Comparison of ENCODE assay signal across 8 cellular contexts in the genomic region with DNA sequence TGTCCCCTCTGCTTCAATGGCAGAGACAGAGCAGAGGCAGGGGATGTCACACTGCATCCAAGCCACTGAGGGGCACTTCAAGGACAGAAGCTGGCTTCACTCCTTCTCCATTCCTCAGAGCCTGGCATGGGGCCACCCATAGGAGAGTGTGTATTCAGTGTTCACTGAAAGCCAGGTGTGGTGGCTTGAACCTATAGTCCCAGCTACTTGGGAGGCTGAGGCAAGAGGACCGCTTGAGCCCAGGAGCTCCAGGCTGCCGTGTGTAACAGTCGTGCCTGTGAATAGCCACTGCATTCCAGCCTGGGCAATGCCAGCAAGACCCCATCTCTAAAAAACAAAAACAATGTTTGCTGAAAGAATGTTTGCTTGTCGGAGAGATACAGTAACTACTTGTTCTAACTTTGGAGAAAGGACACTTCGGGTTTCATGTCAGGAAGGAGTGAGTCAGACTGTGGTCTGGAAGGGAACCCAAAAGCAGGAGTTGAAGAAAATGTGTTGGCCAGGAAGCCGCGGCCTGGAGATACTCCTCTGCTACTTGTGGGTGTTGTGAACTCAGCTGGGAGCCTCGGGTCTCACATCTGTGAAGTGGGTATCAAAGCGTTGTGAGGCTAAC. TPM values are rescaled to one million over a fixed set of nuclear protein-coding genes. Genes with fewer than 3 reads are reported as not detected.
DNase-seq lines count a peak whose midpoint lies in the region; ATAC-seq and TF ChIP-seq lines count a peak whose summit lies in the region.

No MANE protein-coding gene starts in this region.

- H3K9me3 Mint-ChIP-seq in activated naive CD8-positive, alpha-beta T cell treated with anti-CD3 and anti-CD28 coated beads, Interleukin-2, amount 10 ng/mL, durations not matched to agents 7 days and 5 days = no peaks in the 10 kb centered on the region
- no peaks in the 10 kb centered on the region for H3K9me3 Mint-ChIP-seq in progenitor cell of endocrine pancreas (ENCODE audit: low read depth)

- DNase-seq in EL = peak; percentile 92
- DNase-seq in activated naive CD8-positive, alpha-beta T cell treated with anti-CD3 and anti-CD28 coated beads, Interleukin-2, amount 10 ng/mL, durations not matched to agents 7 days and 5 days = no peak
- DNase-seq in islet precursor cell = peak; percentile 79
- DNase-seq in stimulated activated CD8-positive, alpha-beta memory T cell treated with anti-CD3 and anti-CD28 coated beads, Interleukin-15, amount 100 ng/mL, for 1 hour (ENCODE audit: low read depth) = peak; percentile 25
- no peak for DNase-seq in progenitor cell of endocrine pancreas (ENCODE audit: low spot score, unreplicated experiment)
- DNase-seq in effector CD8-positive, alpha-beta T cell (lab: John Stamatoyannopoulos, UW) = no peak
- DNase-seq in cortex of kidney (lab: John Stamatoyannopoulos, UW) = no peak

- no peaks in the 10 kb centered on the region for H3K27me3 Mint-ChIP-seq in activated naive CD8-positive, alpha-beta T cell treated with anti-CD3 and anti-CD28 coated beads, Interleukin-2, amount 10 ng/mL, durations not matched to agents 7 days and 5 days
- H3K27me3 Mint-ChIP-seq in progenitor cell of endocrine pancreas = no peaks in the 10 kb centered on the region

- H3K4me1 Mint-ChIP-seq in activated naive CD8-positive, alpha-beta T cell treated with anti-CD3 and anti-CD28 coated beads, Interleukin-2, amount 10 ng/mL, durations not matched to agents 7 days and 5 days = peaks cover 44% of the 10 kb centered on the region
- H3K4me1 Mint-ChIP-seq in progenitor cell of endocrine pancreas (ENCODE audit: low read depth) = no peaks in the 10 kb centered on the region

- POLR2A ChIA-PET in activated naive CD8-positive, alpha-beta T cell treated with anti-CD3 and anti-CD28 coated beads, Interleukin-2, amount 10 ng/mL, durations not matched to agents 7 days and 5 days (lab: Charles Lee) = interaction anchor here (0.9 to 1.6 kb wide), 2 partner anchors 163 to 279 kb away, joined by 3 to 8 read pairs; partner anchors contain the start of gene CDK17

- TF ChIP-seq CTCF in progenitor cell of endocrine pancreas (IDR thresholded peaks at IDR 0.05; ENCODE audit: unreplicated experiment) = no peak

- ATAC-seq in SK-N-SH treated with all-trans-retinoic acid at 6 μM for 48 hours = peak; percentile 62
- ATAC-seq in activated naive CD8-positive, alpha-beta T cell treated with anti-CD3 and anti-CD28 coated beads, Interleukin-2, amount 10 ng/mL, durations not matched to agents 7 days and 5 days (ENCODE audit: low read depth) = peak; percentile 40

- peaks cover 22% of the 10 kb centered on the region for H3K36me3 Mint-ChIP-seq in activated naive CD8-positive, alpha-beta T cell treated with anti-CD3 and anti-CD28 coated beads, Interleukin-2, amount 10 ng/mL, durations not matched to agents 7 days and 5 days
- H3K36me3 Mint-ChIP-seq in progenitor cell of endocrine pancreas (ENCODE audit: insufficient read depth) = no peaks in the 10 kb centered on the region

- peak overlapping the region; percentile 67 for H3K4me3 Mint-ChIP-seq in activated naive CD8-positive, alpha-beta T cell treated with anti-CD3 and anti-CD28 coated beads, Interleukin-2, amount 10 ng/mL, durations not matched to agents 7 days and 5 days
- no peak overlapping the region for H3K4me3 Mint-ChIP-seq in progenitor cell of endocrine pancreas (ENCODE audit: low read depth)

- peak overlapping the region; percentile 70 for H3K27ac Mint-ChIP-seq in activated naive CD8-positive, alpha-beta T cell treated with anti-CD3 and anti-CD28 coated beads, Interleukin-2, amount 10 ng/mL, durations not matched to agents 7 days and 5 days
- no peak overlapping the region for H3K27ac Mint-ChIP-seq in progenitor cell of endocrine pancreas

TF ChIP-seq in SK-N-SH treated with all-trans-retinoic acid at 6 μM for 48 hours, 23 proteins besides CTCF, POLR2A, EP300 and RAD21:
- no peak for TF ChIP-seq ZC3H10 (CRISPR knock-in tag; IDR thresholded peaks at IDR 0.05)
- peak; percentile 60; the same call in 1 of the 2 replicates for TF ChIP-seq ZFP3 (CRISPR knock-in tag; IDR thresholded peaks at IDR 0.05)
- TF ChIP-seq TOX (CRISPR knock-in tag; IDR thresholded peaks at IDR 0.05; ENCODE audit: borderline replicate concordance) = no peak

RNA-seq across cellular contexts. Expression of gene ELK3, which starts 43.4 kb away (rescaled TPM):
- 10 to 100 TPM; 19.1 to 19.4 TPM for total RNA-seq in activated naive CD8-positive, alpha-beta T cell treated with anti-CD3 and anti-CD28 coated beads, Interleukin-2, amount 10 ng/mL, durations not matched to agents 7 days and 5 days
- total RNA-seq in progenitor cell of endocrine pancreas = 4.2 and 5.4 TPM in 2 replicates

Comparison
In these comparisons a context has a peak if more than half of its experiments do, and no peak if none do; other contexts are left out.
1. DNase-seq: peak in EL (single experiment), islet precursor cell (single experiment) and stimulated activated CD8-positive, alpha-beta memory T cell treated with anti-CD3 and anti-CD28 coated beads, Interleukin-15, amount 100 ng/mL, for 1 hour (single experiment); none in activated naive CD8-positive, alpha-beta T cell treated with anti-CD3 and anti-CD28 coated beads, Interleukin-2, amount 10 ng/mL, durations not matched to agents 7 days and 5 days (single experiment), progenitor cell of endocrine pancreas (single experiment), effector CD8-positive, alpha-beta T cell (single experiment) and cortex of kidney (single experiment).